In genomic region chr17:63478814-63479494, GRCh38 we compare ENCODE assay signal across 1 cellular context.
A peak's percentile ranks its signal among the peaks of the same experiment; 100 is the strongest.
TF ChIP-seq lines count a peak whose summit lies in the region.

No MANE protein-coding gene starts in this region.

TF ChIP-seq in K562, 482 proteins besides CTCF, POLR2A, EP300 and RAD21 (continued from another document and continues in another):
- TF ChIP-seq RBM14 (IDR thresholded peaks at IDR 0.05; ENCODE audit: borderline replicate concordance, insufficient read depth, low read depth, low read length): no peak
- no peak for TF ChIP-seq ZNF143 (CRISPR knock-in tag; IDR thresholded peaks at IDR 0.05)
- 0 out of 4 replicates have a peak, but pooled peaks of 1 of the 2 experiments have one; percentile 45 for TF ChIP-seq SRF (CRISPR knock-in tag; IDR thresholded peaks at IDR 0.05)
- TF ChIP-seq, protein P1, sequence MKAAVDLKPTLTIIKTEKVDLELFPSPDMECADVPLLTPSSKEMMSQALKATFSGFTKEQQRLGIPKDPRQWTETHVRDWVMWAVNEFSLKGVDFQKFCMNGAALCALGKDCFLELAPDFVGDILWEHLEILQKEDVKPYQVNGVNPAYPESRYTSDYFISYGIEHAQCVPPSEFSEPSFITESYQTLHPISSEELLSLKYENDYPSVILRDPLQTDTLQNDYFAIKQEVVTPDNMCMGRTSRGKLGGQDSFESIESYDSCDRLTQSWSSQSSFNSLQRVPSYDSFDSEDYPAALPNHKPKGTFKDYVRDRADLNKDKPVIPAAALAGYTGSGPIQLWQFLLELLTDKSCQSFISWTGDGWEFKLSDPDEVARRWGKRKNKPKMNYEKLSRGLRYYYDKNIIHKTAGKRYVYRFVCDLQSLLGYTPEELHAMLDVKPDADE (conservative IDR thresholded peaks at IDR 0.05; ENCODE audit: control insufficient read depth, low read depth, low read length): 0 out of 2 replicates have a peak, but pooled peaks have one; percentile 33
- TF ChIP-seq MAFK (IDR thresholded peaks at IDR 0.05; ENCODE audit: low read length): no peak
- TF ChIP-seq MTA3 (IDR thresholded peaks at IDR 0.05; ENCODE audit: borderline replicate concordance): 0 out of 2 replicates have a peak, but pooled peaks have one; percentile 24
- TF ChIP-seq LEF1 (IDR thresholded peaks at IDR 0.05): no peak
- no peak for TF ChIP-seq ETV5 (CRISPR knock-in tag; IDR thresholded peaks at IDR 0.05; ENCODE audit: low read depth)
- no peak for TF ChIP-seq RBM25 (IDR thresholded peaks at IDR 0.05; ENCODE audit: low read depth, low read length, severe bottlenecking)
- no peak for TF ChIP-seq MLX (CRISPR knock-in tag; conservative IDR thresholded peaks at IDR 0.05)
- TF ChIP-seq ZMIZ1 (IDR thresholded peaks at IDR 0.05; ENCODE audit: low read depth in 2 of 2, low read length in 2 of 2): no peak
- peak; percentile 67 for TF ChIP-seq JUND (IDR thresholded peaks at IDR 0.05; ENCODE audit: borderline replicate concordance, low read depth, low read length)
- TF ChIP-seq JUND (tag; IDR thresholded peaks at IDR 0.05; ENCODE audit: borderline replicate concordance, low read depth, low read length): peak; percentile 24; the same call in 1 of the 3 replicates
- no peak for TF ChIP-seq HEY1 (CRISPR knock-in tag; IDR thresholded peaks at IDR 0.05; ENCODE audit: borderline replicate concordance)
- TF ChIP-seq ZBTB34 (CRISPR knock-in tag; IDR thresholded peaks at IDR 0.05): no peak
- no peak for TF ChIP-seq ZBTB26 (CRISPR knock-in tag; IDR thresholded peaks at IDR 0.05)
- no peak for TF ChIP-seq ELF1 (tag; IDR thresholded peaks at IDR 0.05)
- TF ChIP-seq ARID3A (IDR thresholded peaks at IDR 0.05; ENCODE audit: borderline replicate concordance, low read depth, low read length): no peak
- TF ChIP-seq FOXK2 (conservative IDR thresholded peaks at IDR 0.05 in 1 of 2, IDR thresholded peaks at IDR 0.05 in 1 of 2; ENCODE audit: low read depth in 2 of 2): peak; percentile 38 to 39; a peak in 1 of 4 replicates
- TF ChIP-seq, protein P2, sequence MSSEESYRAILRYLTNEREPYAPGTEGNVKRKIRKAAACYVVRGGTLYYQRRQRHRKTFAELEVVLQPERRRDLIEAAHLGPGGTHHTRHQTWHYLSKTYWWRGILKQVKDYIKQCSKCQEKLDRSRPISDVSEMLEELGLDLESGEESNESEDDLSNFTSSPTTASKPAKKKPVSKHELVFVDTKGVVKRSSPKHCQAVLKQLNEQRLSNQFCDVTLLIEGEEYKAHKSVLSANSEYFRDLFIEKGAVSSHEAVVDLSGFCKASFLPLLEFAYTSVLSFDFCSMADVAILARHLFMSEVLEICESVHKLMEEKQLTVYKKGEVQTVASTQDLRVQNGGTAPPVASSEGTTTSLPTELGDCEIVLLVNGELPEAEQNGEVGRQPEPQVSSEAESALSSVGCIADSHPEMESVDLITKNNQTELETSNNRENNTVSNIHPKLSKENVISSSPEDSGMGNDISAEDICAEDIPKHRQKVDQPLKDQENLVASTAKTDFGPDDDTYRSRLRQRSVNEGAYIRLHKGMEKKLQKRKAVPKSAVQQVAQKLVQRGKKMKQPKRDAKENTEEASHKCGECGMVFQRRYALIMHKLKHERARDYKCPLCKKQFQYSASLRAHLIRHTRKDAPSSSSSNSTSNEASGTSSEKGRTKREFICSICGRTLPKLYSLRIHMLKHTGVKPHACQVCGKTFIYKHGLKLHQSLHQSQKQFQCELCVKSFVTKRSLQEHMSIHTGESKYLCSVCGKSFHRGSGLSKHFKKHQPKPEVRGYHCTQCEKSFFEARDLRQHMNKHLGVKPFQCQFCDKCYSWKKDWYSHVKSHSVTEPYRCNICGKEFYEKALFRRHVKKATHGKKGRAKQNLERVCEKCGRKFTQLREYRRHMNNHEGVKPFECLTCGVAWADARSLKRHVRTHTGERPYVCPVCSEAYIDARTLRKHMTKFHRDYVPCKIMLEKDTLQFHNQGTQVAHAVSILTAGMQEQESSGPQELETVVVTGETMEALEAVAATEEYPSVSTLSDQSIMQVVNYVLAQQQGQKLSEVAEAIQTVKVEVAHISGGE (CRISPR knock-in tag; IDR thresholded peaks at IDR 0.05): no peak
- TF ChIP-seq HNRNPK (IDR thresholded peaks at IDR 0.05; ENCODE audit: low read depth, low read length, poor library complexity, severe bottlenecking): no peak
- TF ChIP-seq NCOA6 (IDR thresholded peaks at IDR 0.05): no peak
- no peak for TF ChIP-seq NFIX (CRISPR knock-in tag; IDR thresholded peaks at IDR 0.05; ENCODE audit: low read depth)
- TF ChIP-seq HDAC1 (IDR thresholded peaks at IDR 0.05): no peak
- TF ChIP-seq JUN (IDR thresholded peaks at IDR 0.05; ENCODE audit: borderline replicate concordance, low read depth, low read length): peak; percentile 7; the same call in 1 of the 2 replicates
- no peak for TF ChIP-seq JUN (CRISPR knock-in tag; IDR thresholded peaks at IDR 0.05; ENCODE audit: borderline replicate concordance)
- no peak for TF ChIP-seq PHTF2 (CRISPR knock-in tag; IDR thresholded peaks at IDR 0.05)
- peak; percentile 66; the same call in 1 of the 2 replicates for TF ChIP-seq RB1 (IDR thresholded peaks at IDR 0.05; ENCODE audit: low read depth)
- TF ChIP-seq PTTG1 (tag; IDR thresholded peaks at IDR 0.05; ENCODE audit: low read depth): no peak
- no peak for TF ChIP-seq ZNF354B (CRISPR knock-in tag; IDR thresholded peaks at IDR 0.05)
- no peak for TF ChIP-seq NFATC3 (IDR thresholded peaks at IDR 0.05)
- TF ChIP-seq CHD1 (IDR thresholded peaks at IDR 0.05; ENCODE audit: low read length): no peak
- TF ChIP-seq, protein P3, sequence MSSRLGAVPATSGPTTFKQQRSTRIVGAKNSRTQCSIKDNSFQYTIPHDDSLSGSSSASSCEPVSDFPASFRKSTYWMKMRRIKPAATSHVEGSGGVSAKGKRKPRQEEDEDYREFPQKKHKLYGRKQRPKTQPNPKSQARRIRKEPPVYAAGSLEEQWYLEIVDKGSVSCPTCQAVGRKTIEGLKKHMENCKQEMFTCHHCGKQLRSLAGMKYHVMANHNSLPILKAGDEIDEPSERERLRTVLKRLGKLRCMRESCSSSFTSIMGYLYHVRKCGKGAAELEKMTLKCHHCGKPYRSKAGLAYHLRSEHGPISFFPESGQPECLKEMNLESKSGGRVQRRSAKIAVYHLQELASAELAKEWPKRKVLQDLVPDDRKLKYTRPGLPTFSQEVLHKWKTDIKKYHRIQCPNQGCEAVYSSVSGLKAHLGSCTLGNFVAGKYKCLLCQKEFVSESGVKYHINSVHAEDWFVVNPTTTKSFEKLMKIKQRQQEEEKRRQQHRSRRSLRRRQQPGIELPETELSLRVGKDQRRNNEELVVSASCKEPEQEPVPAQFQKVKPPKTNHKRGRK (tag; IDR thresholded peaks at IDR 0.05): no peak
- TF ChIP-seq TAF9B (IDR thresholded peaks at IDR 0.05; ENCODE audit: partially characterized antibody): no peak
- TF ChIP-seq BRF2 (IDR thresholded peaks at IDR 0.05; ENCODE audit: borderline replicate concordance, insufficient read depth, insufficient read length): no peak
- no peak for TF ChIP-seq CAMTA2 (CRISPR knock-in tag; conservative IDR thresholded peaks at IDR 0.05)
- 0 out of 2 replicates have a peak, but pooled peaks have one; percentile 33 for TF ChIP-seq TEAD4 (IDR thresholded peaks at IDR 0.05; ENCODE audit: low read length)
- no peak for TF ChIP-seq TEAD4 (CRISPR knock-in tag; IDR thresholded peaks at IDR 0.05; ENCODE audit: borderline replicate concordance)
- TF ChIP-seq CBX8 (IDR thresholded peaks at IDR 0.05; ENCODE audit: borderline replicate concordance, extremely low read depth, low read depth, low read length, poor library complexity, severe bottlenecking): no peak
- no peak for TF ChIP-seq HCFC1 (IDR thresholded peaks at IDR 0.05; ENCODE audit: low read depth, low read length)
- no peak for TF ChIP-seq ZNF277 (CRISPR knock-in tag; IDR thresholded peaks at IDR 0.05; ENCODE audit: borderline replicate concordance)
- no peak for TF ChIP-seq CEBPB (tag; IDR thresholded peaks at IDR 0.05)
- TF ChIP-seq SMARCE1 (IDR thresholded peaks at IDR 0.05): no peak
- no peak for TF ChIP-seq BRF1 (IDR thresholded peaks at IDR 0.05; ENCODE audit: borderline replicate concordance, extremely low read depth, insufficient read length)
- TF ChIP-seq EP400 (IDR thresholded peaks at IDR 0.05): no peak
